Comparison of ENCODE assay signal across 10 cellular contexts in the genomic region with DNA sequence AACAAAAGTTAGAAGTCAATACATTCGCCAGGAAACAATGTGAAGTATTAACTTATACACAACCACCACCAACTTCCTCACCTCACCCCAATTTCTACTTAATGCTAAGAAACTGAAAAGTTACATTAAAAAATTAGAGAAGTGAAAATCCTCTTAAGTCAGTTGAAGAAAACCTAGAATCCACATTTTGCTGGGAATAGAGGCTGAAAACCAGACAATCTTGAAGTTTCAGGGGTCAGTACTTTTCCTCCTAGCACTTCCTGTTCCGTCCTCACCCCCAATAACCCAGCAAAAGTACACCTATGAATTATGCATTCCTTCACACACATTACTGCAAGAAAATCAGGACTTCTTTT. TPM values are rescaled to one million over a fixed set of nuclear protein-coding genes. Genes with fewer than 3 reads are reported as not detected.
DNase-seq lines count a peak whose midpoint lies in the region; ATAC-seq and TF ChIP-seq lines count a peak whose summit lies in the region.
"Had no signal": no experiment of that assay in that cellular context is flagged by ENCODE, and none has a peak within 500 bp of the region (broad histone marks: within the 10 kb centered on the region; RNA-seq: fewer than 3 reads in every experiment).

No MANE protein-coding gene starts in this region.

- DNase-seq in Caco-2 (no peak), DMS114 treated with DMSO at 0.1 percent for 48 hours (lab: John Stamatoyannopoulos, UW; ENCODE audit: unreplicated experiment) (no peak), posterior cingulate gyrus (no peak), dedifferentiated amniotic fluid mesenchymal stem cell (ENCODE audit: extremely low spot score) (no peak), COLO829 (ENCODE audit: low spot score) (no peak)
- DNase-seq: activated CD4-positive, alpha-beta T cell treated with anti-CD3 and anti-CD28 coated beads for 48 hours; NCI-H1436 treated with DMSO at 0.1 percent for 48 hours had no signal

- no peaks in the 10 kb centered on the region for H3K27me3 Mint-ChIP-seq in Caco-2 (ENCODE audit: insufficient read depth, unreplicated experiment)

- no peak overlapping the region for H3K9ac ChIP-seq in duodenal mucosa (ENCODE audit: low read depth in 1 of 2, low read length in 2 of 2)

- no peaks in the 10 kb centered on the region for H3K9me3 Mint-ChIP-seq in Caco-2 (ENCODE audit: unreplicated experiment)

- H3K27ac Mint-ChIP-seq in Caco-2 (ENCODE audit: unreplicated experiment): peak overlapping the region; percentile 46

- H3K4me1 Mint-ChIP-seq in Caco-2 (ENCODE audit: low read depth, unreplicated experiment): peaks cover 6% of the 10 kb centered on the region

- H3K9me3 ChIP-seq in Caco-2 (no peaks in the 10 kb centered on the region), duodenal mucosa (ENCODE audit: control insufficient read depth in 1 of 2, low read length in 2 of 2) (no peaks in the 10 kb centered on the region)

- H3K4me1 ChIP-seq in Caco-2 (0 out of 2 replicates have a peak, but pooled peaks cover 4% of the 10 kb centered on the region), duodenal mucosa (ENCODE audit: control insufficient read depth in 1 of 2, insufficient read depth in 2 of 2, low read length in 2 of 2) (peaks cover 14 to 33% of the 10 kb centered on the region in 2 donors)

- no TSS peak for BruUV-seq in Caco-2 (replicated peaks; lab: Mats Ljungman, UMichigan)

- no peaks in the 10 kb centered on the region for H3K36me3 ChIP-seq in Caco-2 (ENCODE audit: control insufficient read depth, insufficient read depth, low read length)
- no peaks in the 10 kb centered on the region for H3K36me3 ChIP-seq in duodenal mucosa (ENCODE audit: control insufficient read depth in 1 of 2, insufficient read depth in 2 of 2, low read length in 2 of 2)

- intact Hi-C loops in Caco-2 (cut with micrococcal nuclease; ENCODE audit: unreplicated experiment) (no loop called here), posterior cingulate gyrus (cut with DNase I) (no loop called here)

- no peak overlapping the region for H3K27ac ChIP-seq in duodenal mucosa (ENCODE audit: low read depth, low read length)

- TF ChIP-seq CTCF in Caco-2 (IDR thresholded peaks at IDR 0.05; ENCODE audit: insufficient read depth in 1 of 2, low read depth in 1 of 2, low read length in 1 of 2, severe bottlenecking in 1 of 2, unreplicated experiment in 1 of 2): no peak

- no peaks in the 10 kb centered on the region for H3K27me3 ChIP-seq in Caco-2 (replicated peaks; ENCODE audit: control insufficient read depth, insufficient read depth, low read length)
- no peaks in the 10 kb centered on the region for H3K27me3 ChIP-seq in duodenal mucosa (ENCODE audit: control insufficient read depth in 1 of 2, insufficient read depth in 2 of 2, low read length in 2 of 2)

- POLR2A ChIA-PET in Caco-2 (lab: Charles Lee): no interaction called here

- ATAC-seq in GM19395 (IDR thresholded peaks at IDR 0.05; ENCODE audit: unreplicated experiment) (peak; percentile 48), HG03342 (IDR thresholded peaks at IDR 0.05; ENCODE audit: unreplicated experiment) (peak; percentile 19)

- H3K4me3 ChIP-seq in Caco-2 (ENCODE audit: low read depth, low read length) (no peak overlapping the region), duodenal mucosa (ENCODE audit: low read depth in 1 of 2, low read length in 2 of 2) (peak overlapping the region; percentile 4 to 31)

- CTCF ChIA-PET in Caco-2 (lab: Charles Lee): no interaction called here

- H3K36me3 Mint-ChIP-seq in Caco-2 (ENCODE audit: insufficient read depth, unreplicated experiment): no peaks in the 10 kb centered on the region

- no peak overlapping the region for H3K4me3 Mint-ChIP-seq in Caco-2 (ENCODE audit: unreplicated experiment)

RNA-seq across cellular contexts. Expression of a gene that starts 6.3 kb away (rescaled TPM):
- 81.5 and 95.0 TPM in 2 replicates for total RNA-seq in Caco-2 (2022)
